In the genomic region with DNA sequence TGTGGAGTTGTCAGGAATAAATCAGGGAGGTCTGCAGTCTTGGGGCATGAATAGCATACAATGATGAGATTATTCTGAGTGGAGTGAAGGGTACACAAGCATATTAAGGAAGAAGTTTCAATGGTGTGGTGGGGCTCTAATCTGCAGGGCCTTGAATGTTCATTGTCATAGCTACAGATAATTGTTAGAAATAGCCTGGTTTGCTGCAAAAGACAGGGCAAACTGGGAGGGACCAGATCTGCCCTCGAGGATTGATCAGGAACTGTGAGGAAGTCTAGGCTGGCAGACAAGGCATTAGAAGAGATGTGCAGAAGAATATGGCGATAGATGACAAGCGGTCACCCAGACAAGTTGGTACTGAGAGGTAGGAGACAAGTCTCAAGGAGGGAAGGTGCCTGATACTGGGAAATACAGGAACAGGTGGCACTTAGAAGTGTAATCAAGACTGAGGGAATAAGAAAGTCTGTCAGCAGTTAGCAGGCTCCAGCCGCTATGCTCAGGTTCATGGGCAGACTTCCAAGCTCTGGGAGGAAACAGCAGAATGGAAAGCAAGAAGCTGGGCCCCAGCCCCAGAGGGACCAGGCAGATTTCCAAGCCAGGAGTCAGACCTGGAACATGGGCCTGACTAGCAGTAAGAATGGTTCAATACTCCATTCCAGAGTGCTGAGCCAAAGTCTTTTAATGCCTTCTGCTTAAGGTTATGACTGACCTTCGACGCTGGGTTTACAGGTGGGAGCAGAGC, we compare ENCODE assay signal across 9 cellular contexts. TPM values are rescaled to one million over a fixed set of nuclear protein-coding genes. Genes with fewer than 3 reads are reported as not detected.
DNase-seq lines count a peak whose midpoint lies in the region; ATAC-seq and TF ChIP-seq lines count a peak whose summit lies in the region.
"Had no signal": no experiment of that assay in that cellular context is flagged by ENCODE, and none has a peak within 500 bp of the region (broad histone marks: within the 10 kb centered on the region; RNA-seq: fewer than 3 reads in every experiment).

No MANE protein-coding gene starts in this region.

- H3K4me1 Mint-ChIP-seq in activated naive CD8-positive, alpha-beta T cell treated with anti-CD3 and anti-CD28 coated beads for 36 hours, result no peaks in the 10 kb centered on the region

- H3K36me3 ChIP-seq in sigmoid colon, result no peaks in the 10 kb centered on the region
- H3K36me3 ChIP-seq: esophagus squamous epithelium had no signal

- peaks cover 0 to 14% (median 11%) of the 10 kb centered on the region in 4 donors for H3K4me1 ChIP-seq in sigmoid colon

- no peaks in the 10 kb centered on the region for H3K27me3 ChIP-seq in sigmoid colon
- H3K27me3 ChIP-seq: esophagus squamous epithelium had no signal

- TF ChIP-seq CTCF in sigmoid colon (IDR thresholded peaks at IDR 0.05), result no peak

- DNase-seq in ELR (ENCODE audit: low read depth) (peak; percentile 18), Right ventricle myocardium superior (peak; percentile 69), sigmoid colon (peak; percentile 90), KBM-7 (no peak), NCI-H1417 (lab: John Stamatoyannopoulos, UW) (no peak)
- no peak for DNase-seq in activated CD4-positive, alpha-beta T cell treated with anti-CD3 and anti-CD28 coated beads for 48 hours
- DNase-seq in activated naive CD8-positive, alpha-beta T cell treated with anti-CD3 and anti-CD28 coated beads for 36 hours, result no peak
- DNase-seq: esophagus squamous epithelium had no signal

- H3K36me3 Mint-ChIP-seq in activated naive CD8-positive, alpha-beta T cell treated with anti-CD3 and anti-CD28 coated beads for 36 hours, result no peaks in the 10 kb centered on the region

- no peaks in the 10 kb centered on the region for H3K9me3 Mint-ChIP-seq in activated naive CD8-positive, alpha-beta T cell treated with anti-CD3 and anti-CD28 coated beads for 36 hours

- ATAC-seq in SK-N-SH treated with all-trans-retinoic acid at 6 μM for 48 hours (peak; percentile 95), Right ventricle myocardium superior (ENCODE audit: poor library complexity) (peak; percentile 86)

- H3K4me3 Mint-ChIP-seq in activated naive CD8-positive, alpha-beta T cell treated with anti-CD3 and anti-CD28 coated beads for 36 hours, result no peak overlapping the region

- WGBS in sigmoid colon, 2 donors, result 79 to 83% methylated on average over 6 of the region's 6 CpGs

- H3K27ac ChIP-seq in sigmoid colon, result peak overlapping the region; percentile 16 to 54 (median 30)
- H3K27ac ChIP-seq: esophagus squamous epithelium had no signal

- H3K27ac Mint-ChIP-seq in activated naive CD8-positive, alpha-beta T cell treated with anti-CD3 and anti-CD28 coated beads for 36 hours, result no peak overlapping the region

- in situ Hi-C loops in KBM-7 (cut with MboI; ENCODE audit: low pct_unique_long_range_greater_than_20kb, low sequenced_read_pairs), result no loop called here

- TF ChIP-seq POLR2A in sigmoid colon (IDR thresholded peaks at IDR 0.05), result no peak

- intact Hi-C loops in Right ventricle myocardium superior (cut with DNase I) (no loop called here), sigmoid colon (cut with DNase I) (no loop called here)

- H3K27me3 Mint-ChIP-seq in activated naive CD8-positive, alpha-beta T cell treated with anti-CD3 and anti-CD28 coated beads for 36 hours, result no peaks in the 10 kb centered on the region

- TF ChIP-seq EP300 in sigmoid colon (IDR thresholded peaks at IDR 0.05), result no peak

- H3K9me3 ChIP-seq in sigmoid colon, result no peaks in the 10 kb centered on the region
- H3K9me3 ChIP-seq: esophagus squamous epithelium had no signal

- H3K4me3 ChIP-seq in sigmoid colon, result no peak overlapping the region
- H3K4me3 ChIP-seq: esophagus squamous epithelium had no signal

TF ChIP-seq in SK-N-SH treated with all-trans-retinoic acid at 6 μM for 48 hours, 23 proteins besides CTCF, POLR2A, EP300 and RAD21 (continues in another document):
- TF ChIP-seq, protein P1, sequence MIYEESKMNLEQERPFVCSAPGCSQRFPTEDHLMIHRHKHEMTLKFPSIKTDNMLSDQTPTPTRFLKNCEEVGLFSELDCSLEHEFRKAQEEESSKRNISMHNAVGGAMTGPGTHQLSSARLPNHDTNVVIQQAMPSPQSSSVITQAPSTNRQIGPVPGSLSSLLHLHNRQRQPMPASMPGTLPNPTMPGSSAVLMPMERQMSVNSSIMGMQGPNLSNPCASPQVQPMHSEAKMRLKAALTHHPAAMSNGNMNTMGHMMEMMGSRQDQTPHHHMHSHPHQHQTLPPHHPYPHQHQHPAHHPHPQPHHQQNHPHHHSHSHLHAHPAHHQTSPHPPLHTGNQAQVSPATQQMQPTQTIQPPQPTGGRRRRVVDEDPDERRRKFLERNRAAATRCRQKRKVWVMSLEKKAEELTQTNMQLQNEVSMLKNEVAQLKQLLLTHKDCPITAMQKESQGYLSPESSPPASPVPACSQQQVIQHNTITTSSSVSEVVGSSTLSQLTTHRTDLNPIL (CRISPR knock-in tag; IDR thresholded peaks at IDR 0.05; ENCODE audit: low read depth), result no peak
- TF ChIP-seq PATZ1 (CRISPR knock-in tag; IDR thresholded peaks at IDR 0.05; ENCODE audit: borderline replicate concordance) (no peak), PPARA (CRISPR knock-in tag; IDR thresholded peaks at IDR 0.05; ENCODE audit: borderline replicate concordance) (no peak), CSDC2 (CRISPR knock-in tag; IDR thresholded peaks at IDR 0.05) (no peak), POU6F1 (CRISPR knock-in tag; IDR thresholded peaks at IDR 0.05; ENCODE audit: borderline replicate concordance, low read depth) (no peak), ZNF565 (CRISPR knock-in tag; conservative IDR thresholded peaks at IDR 0.05; ENCODE audit: low read depth) (no peak), ARNTL (CRISPR knock-in tag; IDR thresholded peaks at IDR 0.05; ENCODE audit: borderline replicate concordance, low read depth) (no peak), RARB (CRISPR knock-in tag; IDR thresholded peaks at IDR 0.05) (no peak; the same call in 1 of the 2 replicates)
- TF ChIP-seq, protein P2, sequence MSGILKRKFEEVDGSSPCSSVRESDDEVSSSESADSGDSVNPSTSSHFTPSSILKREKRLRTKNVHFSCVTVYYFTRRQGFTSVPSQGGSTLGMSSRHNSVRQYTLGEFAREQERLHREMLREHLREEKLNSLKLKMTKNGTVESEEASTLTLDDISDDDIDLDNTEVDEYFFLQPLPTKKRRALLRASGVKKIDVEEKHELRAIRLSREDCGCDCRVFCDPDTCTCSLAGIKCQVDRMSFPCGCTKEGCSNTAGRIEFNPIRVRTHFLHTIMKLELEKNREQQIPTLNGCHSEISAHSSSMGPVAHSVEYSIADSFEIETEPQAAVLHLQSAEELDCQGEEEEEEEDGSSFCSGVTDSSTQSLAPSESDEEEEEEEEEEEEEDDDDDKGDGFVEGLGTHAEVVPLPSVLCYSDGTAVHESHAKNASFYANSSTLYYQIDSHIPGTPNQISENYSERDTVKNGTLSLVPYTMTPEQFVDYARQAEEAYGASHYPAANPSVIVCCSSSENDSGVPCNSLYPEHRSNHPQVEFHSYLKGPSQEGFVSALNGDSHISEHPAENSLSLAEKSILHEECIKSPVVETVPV (CRISPR knock-in tag; IDR thresholded peaks at IDR 0.05), result no peak

RNA-seq across cellular contexts. Expression of gene RGL1, which starts 20.9 kb away (rescaled TPM):
- total RNA-seq in Right ventricle myocardium superior, result 18.4 TPM
- 10 to 100 TPM; 23.8 to 42.1 (median 30.8) TPM for total RNA-seq in sigmoid colon
- 1 to 10 TPM; 8.3 to 9.6 (median 8.9) TPM for polyA plus RNA-seq in sigmoid colon
- total RNA-seq in activated naive CD8-positive, alpha-beta T cell treated with anti-CD3 and anti-CD28 coated beads for 36 hours, result 1 to 10 TPM; 1.6 to 1.7 TPM

Comparison
In these comparisons a context has a peak if more than half of its experiments do, and no peak if none do; other contexts are left out.
1. DNase-seq: peak in ELR (single experiment), Right ventricle myocardium superior (single experiment) and sigmoid colon (single experiment); none in KBM-7 (single experiment), activated CD4-positive, alpha-beta T cell treated with anti-CD3 and anti-CD28 coated beads for 48 hours (single experiment), NCI-H1417 (0 of 3) and activated naive CD8-positive, alpha-beta T cell treated with anti-CD3 and anti-CD28 coated beads for 36 hours (single experiment).